8 cellular contexts compared by ENCODE assay signal in the genomic region with DNA sequence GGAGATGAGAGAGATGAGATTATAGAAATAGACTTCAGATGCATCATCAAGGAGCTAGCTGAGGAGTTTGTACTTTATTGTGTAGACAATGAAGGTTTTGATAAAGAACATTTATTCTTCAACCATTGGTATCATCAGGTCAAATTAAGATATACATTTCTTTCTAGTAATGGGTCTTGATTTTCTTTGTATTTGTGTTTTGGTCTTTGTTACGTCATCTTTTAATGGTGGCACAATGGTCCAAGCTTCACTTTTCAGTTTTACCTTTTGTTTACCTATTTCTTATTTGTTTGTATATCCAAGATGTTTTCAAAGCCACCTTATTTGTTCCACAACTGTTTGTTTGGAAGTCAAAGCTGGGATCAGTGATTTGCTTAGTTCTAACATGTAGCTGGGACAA. TPM values are rescaled to one million over a fixed set of nuclear protein-coding genes. Genes with fewer than 3 reads are reported as not detected.
"Had no signal": no experiment of that assay in that cellular context is flagged by ENCODE, and none has a peak within 500 bp of the region (broad histone marks: within the 10 kb centered on the region; RNA-seq: fewer than 3 reads in every experiment).

No MANE protein-coding gene starts in this region.

- H3K4me3 ChIP-seq: GM23248, K562 had no signal

- ATAC-seq: K562 had no signal

- H3K27ac ChIP-seq: GM23248 had no signal

- DNase-seq: GM23248, GOT3, H9, HCEC 1CT, KG1 had no signal

- FAIRE-seq: HTR-8/SVneo, K562 had no signal

- H3K9ac ChIP-seq: GM23248 had no signal

- H2AFZ ChIP-seq: GM23248 had no signal

RNA-seq across cellular contexts. Expression of a gene that starts 44.5 kb away (rescaled TPM):
- total RNA-seq: H9, HT-29 had no signal
- polyA plus RNA-seq: K562 had no signal
